ENCODE assay signal across 34 cellular contexts in genomic region chr21:35968564-35968963, GRCh38.
"Had no signal": no experiment of that assay in that cellular context is flagged by ENCODE, and none has a peak within 500 bp of the region (broad histone marks: within the 10 kb centered on the region; RNA-seq: fewer than 3 reads in every experiment).

No MANE protein-coding gene starts in this region.

- H3K27ac ChIP-seq: KMS-11 had no signal

- H3K4me2 ChIP-seq: KMS-11 had no signal

- DNase-seq: Karpas-422, Kasumi-1, MG63, MV-4-11, NCI-H1048, NCI-H1092, NCI-H1092 treated with DMSO at 0.1 percent for 48 hours, NCI-H1105, NCI-H1105 treated with DMSO at 0.1 percent for 48 hours, NCI-H1417, NCI-H1417 treated with DMSO at 0.1 percent for 48 hours, NCI-H1436, NCI-H1436 treated with DMSO at 0.1 percent for 48 hours, NCI-H146, NCI-H1694, NCI-H1694 treated with DMSO at 0.1 percent for 48 hours, NCI-H187, NCI-H187 treated with DMSO at 0.1 percent for 48 hours, NCI-H1930, NCI-H2029, NCI-H2029 treated with DMSO at 0.1 percent for 48 hours, NCI-H2081, NCI-H2081 treated with DMSO at 0.1 percent for 48 hours, NCI-H2107, NCI-H2171, NCI-H2171 treated with DMSO at 0.1 percent for 48 hours, NCI-H2227 treated with DMSO at 0.1 percent for 48 hours, NCI-H226, NCI-H345, NCI-H446, NCI-H446 treated with DMSO at 0.1 percent for 48 hours, NCI-H510A, NCI-H510A treated with DMSO at 0.1 percent for 48 hours had no signal

- H3K9ac ChIP-seq: KMS-11 had no signal

- H3K4me3 ChIP-seq: MG63 had no signal

- H3K36me3 ChIP-seq: MG63 had no signal

- H3K9me3 ChIP-seq: MG63 had no signal
